Comparison of ENCODE assay signal across 15 cellular contexts in genomic region chr22:48866906-48867597, GRCh38.
"Had no signal": no experiment of that assay in that cellular context is flagged by ENCODE, and none has a peak within 500 bp of the region (broad histone marks: within the 10 kb centered on the region; RNA-seq: fewer than 3 reads in every experiment).

No MANE protein-coding gene starts in this region.

- DNase-seq: activated CD4-positive, alpha-beta T cell treated with anti-CD3 and anti-CD28 coated beads, Interleukin-2, amount 50 U/mL, for 1 hour; body of pancreas; cortex of kidney; effector CD4-positive, alpha-beta T cell; foreskin keratinocyte; occipital lobe; SJCRH30; stimulated activated CD4-positive, alpha-beta T cell treated with anti-CD3 and anti-CD28 coated beads, Interleukin-1b, Interleukin-23, amount 100 ng/mL, for 48 hours; stimulated activated naive CD8-positive, alpha-beta T cell treated with anti-CD3 and anti-CD28 coated beads, Interleukin-15, amount 100 ng/mL, for 72 hours; T-helper 17 cell had no signal

- ATAC-seq: activated naive CD4-positive, alpha-beta T cell treated with anti-CD3 and anti-CD28 coated beads, Interleukin-2, amount 50 U/mL, for 72 hours; body of pancreas; foreskin keratinocyte; left lobe of liver; right lobe of liver; stimulated activated naive CD8-positive, alpha-beta T cell treated with anti-CD3 and anti-CD28 coated beads, Interleukin-15, amount 100 ng/mL, for 72 hours; T-helper 17 cell had no signal

- H3K36me3 ChIP-seq: prostate gland, right lobe of liver, SJCRH30, thoracic aorta had no signal

- H3K4me3 ChIP-seq: body of pancreas, prostate gland, right lobe of liver, SJCRH30, thoracic aorta had no signal

- H3K27me3 ChIP-seq: body of pancreas, foreskin keratinocyte, right lobe of liver had no signal

- H3K9me3 ChIP-seq: body of pancreas, prostate gland, right lobe of liver, SJCRH30, thoracic aorta had no signal

- H3K4me1 ChIP-seq: body of pancreas, foreskin keratinocyte, prostate gland, right lobe of liver, SJCRH30 had no signal

- H3K27ac ChIP-seq: body of pancreas, foreskin keratinocyte, right lobe of liver, SJCRH30, thoracic aorta had no signal
